1 cellular context compared by ENCODE assay signal in the genomic region with DNA sequence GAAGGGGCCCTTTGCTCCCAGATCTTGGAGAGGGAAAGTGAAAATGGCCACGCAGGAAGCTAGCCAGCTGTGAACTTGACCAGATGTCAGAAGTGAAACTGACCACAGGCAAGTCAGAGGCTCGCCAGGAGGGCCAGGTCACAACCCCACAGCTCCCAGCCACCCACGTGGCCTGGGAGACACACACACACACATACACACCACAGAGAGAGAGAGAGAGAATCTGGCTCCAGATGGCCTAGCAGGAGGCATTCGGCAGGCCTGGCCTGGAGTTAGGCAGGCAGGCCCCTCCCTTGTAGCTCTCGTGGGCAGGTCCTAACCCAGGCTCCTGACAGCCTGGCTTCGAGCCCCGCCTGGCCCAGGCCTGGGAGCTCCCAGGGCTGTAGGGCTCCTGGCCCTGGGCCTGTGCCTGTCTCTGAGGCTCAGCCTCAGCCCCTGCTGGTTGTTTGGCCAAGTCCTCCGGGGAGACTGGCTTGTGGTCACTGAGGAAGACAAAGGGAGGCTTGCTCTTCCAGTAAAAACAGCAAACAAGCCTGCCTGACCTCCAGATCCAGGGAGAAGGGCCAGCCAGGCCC.
TF ChIP-seq lines count a peak whose summit lies in the region.

No MANE protein-coding gene starts in this region.

TF ChIP-seq in K562, 482 proteins besides CTCF, POLR2A, EP300 and RAD21 (continued from another document and continues in another):
- TF ChIP-seq, protein P1, sequence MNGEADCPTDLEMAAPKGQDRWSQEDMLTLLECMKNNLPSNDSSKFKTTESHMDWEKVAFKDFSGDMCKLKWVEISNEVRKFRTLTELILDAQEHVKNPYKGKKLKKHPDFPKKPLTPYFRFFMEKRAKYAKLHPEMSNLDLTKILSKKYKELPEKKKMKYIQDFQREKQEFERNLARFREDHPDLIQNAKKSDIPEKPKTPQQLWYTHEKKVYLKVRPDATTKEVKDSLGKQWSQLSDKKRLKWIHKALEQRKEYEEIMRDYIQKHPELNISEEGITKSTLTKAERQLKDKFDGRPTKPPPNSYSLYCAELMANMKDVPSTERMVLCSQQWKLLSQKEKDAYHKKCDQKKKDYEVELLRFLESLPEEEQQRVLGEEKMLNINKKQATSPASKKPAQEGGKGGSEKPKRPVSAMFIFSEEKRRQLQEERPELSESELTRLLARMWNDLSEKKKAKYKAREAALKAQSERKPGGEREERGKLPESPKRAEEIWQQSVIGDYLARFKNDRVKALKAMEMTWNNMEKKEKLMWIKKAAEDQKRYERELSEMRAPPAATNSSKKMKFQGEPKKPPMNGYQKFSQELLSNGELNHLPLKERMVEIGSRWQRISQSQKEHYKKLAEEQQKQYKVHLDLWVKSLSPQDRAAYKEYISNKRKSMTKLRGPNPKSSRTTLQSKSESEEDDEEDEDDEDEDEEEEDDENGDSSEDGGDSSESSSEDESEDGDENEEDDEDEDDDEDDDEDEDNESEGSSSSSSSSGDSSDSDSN (IDR thresholded peaks at IDR 0.05; ENCODE audit: borderline replicate concordance in 1 of 2, low read depth in 2 of 2, low read length in 2 of 2): 0 out of 4 replicates have a peak, but pooled peaks of 1 of the 2 experiments have one; percentile 17
- TF ChIP-seq NCOA4 (IDR thresholded peaks at IDR 0.05; ENCODE audit: partially characterized antibody) (no peak), BCOR (IDR thresholded peaks at IDR 0.05) (no peak), PPARD (CRISPR knock-in tag; IDR thresholded peaks at IDR 0.05) (no peak), DPF2 (IDR thresholded peaks at IDR 0.05) (peak; percentile 29; the same call in 1 of the 2 replicates), E2F3 (CRISPR knock-in tag; IDR thresholded peaks at IDR 0.05) (no peak), CAMTA2 (CRISPR knock-in tag; conservative IDR thresholded peaks at IDR 0.05) (no peak), GATAD2A (IDR thresholded peaks at IDR 0.05) (no peak), ZNF589 (CRISPR knock-in tag; IDR thresholded peaks at IDR 0.05; ENCODE audit: low read depth) (peak; percentile 92), SMAD4 (CRISPR knock-in tag; conservative IDR thresholded peaks at IDR 0.05) (peak; percentile 81), L3MBTL2 (IDR thresholded peaks at IDR 0.05) (peak; percentile 95), ZBTB8A (IDR thresholded peaks at IDR 0.05; ENCODE audit: partially characterized antibody) (no peak), ZNF311 (CRISPR knock-in tag; IDR thresholded peaks at IDR 0.05) (no peak), MCM3 (IDR thresholded peaks at IDR 0.05) (no peak), ATF7 (IDR thresholded peaks at IDR 0.05) (0 out of 2 replicates have a peak, but pooled peaks have one; percentile 17), KAT2B (IDR thresholded peaks at IDR 0.05; ENCODE audit: low read depth, low read length) (no peak), EGR1 (conservative IDR thresholded peaks at IDR 0.05) (peak; percentile 64; the same call in 1 of the 2 replicates), NR2C1 (IDR thresholded peaks at IDR 0.05) (peak; percentile 64; the same call in 1 of the 2 replicates), NR2C1 (tag; IDR thresholded peaks at IDR 0.05) (peak; percentile 89), ZNF354B (CRISPR knock-in tag; IDR thresholded peaks at IDR 0.05) (no peak), MEF2D (tag; conservative IDR thresholded peaks at IDR 0.05; ENCODE audit: low read depth) (0 out of 2 replicates have a peak, but pooled peaks have one; percentile 40), JUNB (CRISPR knock-in tag; conservative IDR thresholded peaks at IDR 0.05) (no peak), NR2C2 (CRISPR knock-in tag; IDR thresholded peaks at IDR 0.05) (no peak), NR2C2 (tag; IDR thresholded peaks at IDR 0.05) (peak; percentile 96), PCBP2 (IDR thresholded peaks at IDR 0.05; ENCODE audit: low read depth, low read length, poor library complexity, severe bottlenecking) (no peak), SMARCE1 (IDR thresholded peaks at IDR 0.05) (0 out of 2 replicates have a peak, but pooled peaks have one; percentile 30), ZNF583 (CRISPR knock-in tag; IDR thresholded peaks at IDR 0.05) (peak; percentile 43; the same call in 1 of the 2 replicates), HDAC1 (IDR thresholded peaks at IDR 0.05) (peak in 1 of 2 experiments; percentile 81; a peak in 2 of 4 replicates), KAT7 (CRISPR knock-in tag; IDR thresholded peaks at IDR 0.05; ENCODE audit: borderline replicate concordance) (no peak), RAD51 (IDR thresholded peaks at IDR 0.05; ENCODE audit: borderline replicate concordance, low read depth) (peak; percentile 65), MAFF (IDR thresholded peaks at IDR 0.05; ENCODE audit: low read length) (no peak)
- TF ChIP-seq, protein P2, sequence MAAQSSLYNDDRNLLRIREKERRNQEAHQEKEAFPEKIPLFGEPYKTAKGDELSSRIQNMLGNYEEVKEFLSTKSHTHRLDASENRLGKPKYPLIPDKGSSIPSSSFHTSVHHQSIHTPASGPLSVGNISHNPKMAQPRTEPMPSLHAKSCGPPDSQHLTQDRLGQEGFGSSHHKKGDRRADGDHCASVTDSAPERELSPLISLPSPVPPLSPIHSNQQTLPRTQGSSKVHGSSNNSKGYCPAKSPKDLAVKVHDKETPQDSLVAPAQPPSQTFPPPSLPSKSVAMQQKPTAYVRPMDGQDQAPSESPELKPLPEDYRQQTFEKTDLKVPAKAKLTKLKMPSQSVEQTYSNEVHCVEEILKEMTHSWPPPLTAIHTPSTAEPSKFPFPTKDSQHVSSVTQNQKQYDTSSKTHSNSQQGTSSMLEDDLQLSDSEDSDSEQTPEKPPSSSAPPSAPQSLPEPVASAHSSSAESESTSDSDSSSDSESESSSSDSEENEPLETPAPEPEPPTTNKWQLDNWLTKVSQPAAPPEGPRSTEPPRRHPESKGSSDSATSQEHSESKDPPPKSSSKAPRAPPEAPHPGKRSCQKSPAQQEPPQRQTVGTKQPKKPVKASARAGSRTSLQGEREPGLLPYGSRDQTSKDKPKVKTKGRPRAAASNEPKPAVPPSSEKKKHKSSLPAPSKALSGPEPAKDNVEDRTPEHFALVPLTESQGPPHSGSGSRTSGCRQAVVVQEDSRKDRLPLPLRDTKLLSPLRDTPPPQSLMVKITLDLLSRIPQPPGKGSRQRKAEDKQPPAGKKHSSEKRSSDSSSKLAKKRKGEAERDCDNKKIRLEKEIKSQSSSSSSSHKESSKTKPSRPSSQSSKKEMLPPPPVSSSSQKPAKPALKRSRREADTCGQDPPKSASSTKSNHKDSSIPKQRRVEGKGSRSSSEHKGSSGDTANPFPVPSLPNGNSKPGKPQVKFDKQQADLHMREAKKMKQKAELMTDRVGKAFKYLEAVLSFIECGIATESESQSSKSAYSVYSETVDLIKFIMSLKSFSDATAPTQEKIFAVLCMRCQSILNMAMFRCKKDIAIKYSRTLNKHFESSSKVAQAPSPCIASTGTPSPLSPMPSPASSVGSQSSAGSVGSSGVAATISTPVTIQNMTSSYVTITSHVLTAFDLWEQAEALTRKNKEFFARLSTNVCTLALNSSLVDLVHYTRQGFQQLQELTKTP (IDR thresholded peaks at IDR 0.05; ENCODE audit: low read depth in 1 of 2, partially characterized antibody in 2 of 2): peak in 1 of 2 experiments; percentile 25
- TF ChIP-seq, protein P3, sequence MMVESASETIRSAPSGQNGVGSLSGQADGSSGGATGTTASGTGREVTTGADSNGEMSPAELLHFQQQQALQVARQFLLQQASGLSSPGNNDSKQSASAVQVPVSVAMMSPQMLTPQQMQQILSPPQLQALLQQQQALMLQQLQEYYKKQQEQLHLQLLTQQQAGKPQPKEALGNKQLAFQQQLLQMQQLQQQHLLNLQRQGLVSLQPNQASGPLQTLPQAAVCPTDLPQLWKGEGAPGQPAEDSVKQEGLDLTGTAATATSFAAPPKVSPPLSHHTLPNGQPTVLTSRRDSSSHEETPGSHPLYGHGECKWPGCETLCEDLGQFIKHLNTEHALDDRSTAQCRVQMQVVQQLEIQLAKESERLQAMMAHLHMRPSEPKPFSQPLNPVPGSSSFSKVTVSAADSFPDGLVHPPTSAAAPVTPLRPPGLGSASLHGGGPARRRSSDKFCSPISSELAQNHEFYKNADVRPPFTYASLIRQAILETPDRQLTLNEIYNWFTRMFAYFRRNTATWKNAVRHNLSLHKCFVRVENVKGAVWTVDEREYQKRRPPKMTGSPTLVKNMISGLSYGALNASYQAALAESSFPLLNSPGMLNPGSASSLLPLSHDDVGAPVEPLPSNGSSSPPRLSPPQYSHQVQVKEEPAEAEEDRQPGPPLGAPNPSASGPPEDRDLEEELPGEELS (CRISPR knock-in tag; IDR thresholded peaks at IDR 0.05; ENCODE audit: borderline replicate concordance): no peak
- TF ChIP-seq, protein P4, sequence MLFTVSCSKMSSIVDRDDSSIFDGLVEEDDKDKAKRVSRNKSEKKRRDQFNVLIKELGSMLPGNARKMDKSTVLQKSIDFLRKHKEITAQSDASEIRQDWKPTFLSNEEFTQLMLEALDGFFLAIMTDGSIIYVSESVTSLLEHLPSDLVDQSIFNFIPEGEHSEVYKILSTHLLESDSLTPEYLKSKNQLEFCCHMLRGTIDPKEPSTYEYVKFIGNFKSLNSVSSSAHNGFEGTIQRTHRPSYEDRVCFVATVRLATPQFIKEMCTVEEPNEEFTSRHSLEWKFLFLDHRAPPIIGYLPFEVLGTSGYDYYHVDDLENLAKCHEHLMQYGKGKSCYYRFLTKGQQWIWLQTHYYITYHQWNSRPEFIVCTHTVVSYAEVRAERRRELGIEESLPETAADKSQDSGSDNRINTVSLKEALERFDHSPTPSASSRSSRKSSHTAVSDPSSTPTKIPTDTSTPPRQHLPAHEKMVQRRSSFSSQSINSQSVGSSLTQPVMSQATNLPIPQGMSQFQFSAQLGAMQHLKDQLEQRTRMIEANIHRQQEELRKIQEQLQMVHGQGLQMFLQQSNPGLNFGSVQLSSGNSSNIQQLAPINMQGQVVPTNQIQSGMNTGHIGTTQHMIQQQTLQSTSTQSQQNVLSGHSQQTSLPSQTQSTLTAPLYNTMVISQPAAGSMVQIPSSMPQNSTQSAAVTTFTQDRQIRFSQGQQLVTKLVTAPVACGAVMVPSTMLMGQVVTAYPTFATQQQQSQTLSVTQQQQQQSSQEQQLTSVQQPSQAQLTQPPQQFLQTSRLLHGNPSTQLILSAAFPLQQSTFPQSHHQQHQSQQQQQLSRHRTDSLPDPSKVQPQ (CRISPR knock-in tag; IDR thresholded peaks at IDR 0.05; ENCODE audit: borderline replicate concordance): no peak
- TF ChIP-seq, protein P5, sequence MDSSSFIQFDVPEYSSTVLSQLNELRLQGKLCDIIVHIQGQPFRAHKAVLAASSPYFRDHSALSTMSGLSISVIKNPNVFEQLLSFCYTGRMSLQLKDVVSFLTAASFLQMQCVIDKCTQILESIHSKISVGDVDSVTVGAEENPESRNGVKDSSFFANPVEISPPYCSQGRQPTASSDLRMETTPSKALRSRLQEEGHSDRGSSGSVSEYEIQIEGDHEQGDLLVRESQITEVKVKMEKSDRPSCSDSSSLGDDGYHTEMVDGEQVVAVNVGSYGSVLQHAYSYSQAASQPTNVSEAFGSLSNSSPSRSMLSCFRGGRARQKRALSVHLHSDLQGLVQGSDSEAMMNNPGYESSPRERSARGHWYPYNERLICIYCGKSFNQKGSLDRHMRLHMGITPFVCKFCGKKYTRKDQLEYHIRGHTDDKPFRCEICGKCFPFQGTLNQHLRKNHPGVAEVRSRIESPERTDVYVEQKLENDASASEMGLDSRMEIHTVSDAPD (CRISPR knock-in tag; IDR thresholded peaks at IDR 0.05): no peak
- TF ChIP-seq, protein P6, sequence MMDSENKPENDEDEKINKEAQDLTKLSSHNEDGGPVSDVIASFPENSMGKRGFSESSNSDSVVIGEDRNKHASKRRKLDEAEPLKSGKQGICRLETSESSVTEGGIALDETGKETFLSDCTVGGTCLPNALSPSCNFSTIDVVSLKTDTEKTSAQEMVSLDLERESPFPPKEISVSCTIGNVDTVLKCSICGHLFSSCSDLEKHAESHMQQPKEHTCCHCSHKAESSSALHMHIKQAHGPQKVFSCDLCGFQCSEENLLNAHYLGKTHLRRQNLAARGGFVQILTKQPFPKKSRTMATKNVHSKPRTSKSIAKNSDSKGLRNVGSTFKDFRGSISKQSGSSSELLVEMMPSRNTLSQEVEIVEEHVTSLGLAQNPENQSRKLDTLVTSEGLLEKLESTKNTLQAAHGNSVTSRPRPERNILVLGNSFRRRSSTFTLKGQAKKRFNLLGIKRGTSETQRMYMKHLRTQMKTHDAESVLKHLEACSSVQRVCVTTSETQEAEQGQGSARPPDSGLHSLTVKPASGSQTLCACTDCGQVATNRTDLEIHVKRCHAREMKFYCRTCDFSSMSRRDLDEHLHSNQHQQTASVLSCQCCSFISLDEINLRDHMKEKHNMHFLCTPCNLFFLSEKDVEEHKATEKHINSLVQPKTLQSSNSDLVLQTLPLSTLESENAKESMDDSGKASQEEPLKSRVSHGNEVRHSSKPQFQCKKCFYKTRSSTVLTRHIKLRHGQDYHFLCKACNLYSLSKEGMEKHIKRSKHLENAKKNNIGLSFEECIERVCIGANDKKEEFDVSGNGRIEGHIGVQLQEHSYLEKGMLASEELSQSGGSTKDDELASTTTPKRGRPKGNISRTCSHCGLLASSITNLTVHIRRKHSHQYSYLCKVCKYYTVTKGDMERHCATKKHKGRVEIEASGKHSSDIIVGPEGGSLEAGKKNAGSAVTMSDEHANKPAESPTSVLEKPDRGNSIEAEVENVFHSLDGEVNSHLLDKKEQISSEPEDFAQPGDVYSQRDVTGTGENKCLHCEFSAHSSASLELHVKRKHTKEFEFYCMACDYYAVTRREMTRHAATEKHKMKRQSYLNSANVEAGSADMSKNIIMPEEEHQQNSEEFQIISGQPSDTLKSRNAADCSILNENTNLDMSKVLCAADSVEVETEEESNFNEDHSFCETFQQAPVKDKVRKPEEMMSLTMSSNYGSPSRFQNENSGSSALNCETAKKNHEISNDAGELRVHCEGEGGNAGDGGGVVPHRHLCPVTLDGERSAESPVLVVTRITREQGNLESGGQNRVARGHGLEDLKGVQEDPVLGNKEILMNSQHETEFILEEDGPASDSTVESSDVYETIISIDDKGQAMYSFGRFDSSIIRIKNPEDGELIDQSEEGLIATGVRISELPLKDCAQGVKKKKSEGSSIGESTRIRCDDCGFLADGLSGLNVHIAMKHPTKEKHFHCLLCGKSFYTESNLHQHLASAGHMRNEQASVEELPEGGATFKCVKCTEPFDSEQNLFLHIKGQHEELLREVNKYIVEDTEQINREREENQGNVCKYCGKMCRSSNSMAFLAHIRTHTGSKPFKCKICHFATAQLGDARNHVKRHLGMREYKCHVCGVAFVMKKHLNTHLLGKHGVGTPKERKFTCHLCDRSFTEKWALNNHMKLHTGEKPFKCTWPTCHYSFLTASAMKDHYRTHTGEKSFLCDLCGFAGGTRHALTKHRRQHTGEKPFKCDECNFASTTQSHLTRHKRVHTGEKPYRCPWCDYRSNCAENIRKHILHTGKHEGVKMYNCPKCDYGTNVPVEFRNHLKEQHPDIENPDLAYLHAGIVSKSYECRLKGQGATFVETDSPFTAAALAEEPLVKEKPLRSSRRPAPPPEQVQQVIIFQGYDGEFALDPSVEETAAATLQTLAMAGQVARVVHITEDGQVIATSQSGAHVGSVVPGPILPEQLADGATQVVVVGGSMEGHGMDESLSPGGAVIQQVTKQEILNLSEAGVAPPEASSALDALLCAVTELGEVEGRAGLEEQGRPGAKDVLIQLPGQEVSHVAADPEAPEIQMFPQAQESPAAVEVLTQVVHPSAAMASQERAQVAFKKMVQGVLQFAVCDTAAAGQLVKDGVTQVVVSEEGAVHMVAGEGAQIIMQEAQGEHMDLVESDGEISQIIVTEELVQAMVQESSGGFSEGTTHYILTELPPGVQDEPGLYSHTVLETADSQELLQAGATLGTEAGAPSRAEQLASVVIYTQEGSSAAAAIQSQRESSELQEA (IDR thresholded peaks at IDR 0.05; ENCODE audit: low read depth): no peak
